21 cellular contexts compared by ENCODE assay signal in the genomic region with DNA sequence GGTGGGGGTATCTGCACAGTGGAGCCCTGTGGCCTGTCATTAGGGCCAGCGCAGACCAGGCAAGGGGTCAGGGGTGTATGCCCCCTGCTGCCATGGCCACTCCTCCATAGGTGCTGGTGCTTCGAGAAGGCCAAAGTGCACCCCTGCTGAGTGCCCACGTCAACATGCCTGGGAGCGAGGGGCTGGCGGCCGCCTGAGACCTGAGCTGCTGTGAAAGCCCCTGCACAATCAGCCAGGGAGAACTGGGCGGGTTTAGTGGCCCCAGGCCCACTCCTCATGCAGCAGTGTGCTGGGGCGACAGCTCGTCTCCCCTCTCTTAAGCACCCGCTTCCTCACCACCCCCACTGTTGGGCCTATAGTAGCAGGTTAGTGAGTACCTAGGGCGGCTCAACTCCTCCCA. TPM values are rescaled to one million over a fixed set of nuclear protein-coding genes. Genes with fewer than 3 reads are reported as not detected.
DNase-seq lines count a peak whose midpoint lies in the region; ATAC-seq and TF ChIP-seq lines count a peak whose summit lies in the region.
"Had no signal": no experiment of that assay in that cellular context is flagged by ENCODE, and none has a peak within 500 bp of the region (broad histone marks: within the 10 kb centered on the region; RNA-seq: fewer than 3 reads in every experiment).

No MANE protein-coding gene starts in this region.

- peaks cover 7% of the 10 kb centered on the region for H3K27me3 Mint-ChIP-seq in endothelial cell (ENCODE audit: unreplicated experiment)
- H3K27me3 Mint-ChIP-seq: B cell; CD4-positive, CD25-positive, alpha-beta regulatory T cell had no signal

- H4K91ac ChIP-seq in mesenchymal stem cell (ENCODE audit: low read length), result peak overlapping the region; percentile 18

- no peak overlapping the region for H3K27ac Mint-ChIP-seq in endothelial cell (ENCODE audit: unreplicated experiment)
- H3K27ac Mint-ChIP-seq in stimulated activated effector memory CD8-positive, alpha-beta T cell treated with anti-CD3 and anti-CD28 coated beads, Interleukin-12 subunit alpha, Interleukin-12 subunit beta, amount 100 ng/mL, for 72 hours, result peak overlapping the region; percentile 82
- H3K27ac Mint-ChIP-seq: B cell had no signal

- H4K8ac ChIP-seq in mesenchymal stem cell (ENCODE audit: low read length), result no peak overlapping the region

- H3K36me3 Mint-ChIP-seq in endothelial cell (ENCODE audit: low read depth, unreplicated experiment), result peaks cover 19% of the 10 kb centered on the region
- peaks cover 56% of the 10 kb centered on the region for H3K36me3 Mint-ChIP-seq in stimulated activated effector memory CD8-positive, alpha-beta T cell treated with anti-CD3 and anti-CD28 coated beads, Interleukin-12 subunit alpha, Interleukin-12 subunit beta, amount 100 ng/mL, for 72 hours

- H3K9me3 ChIP-seq in right atrium auricular region (no peaks in the 10 kb centered on the region), mesenchymal stem cell (ENCODE audit: control insufficient read depth, low read length) (no peaks in the 10 kb centered on the region), prostate gland (no peaks in the 10 kb centered on the region)
- H3K9me3 ChIP-seq: BLaER1 had no signal

- H3K4me1 ChIP-seq in right atrium auricular region (no peaks in the 10 kb centered on the region), mesenchymal stem cell (ENCODE audit: control insufficient read depth, insufficient read depth, low read depth, low read length) (no peaks in the 10 kb centered on the region), prostate gland (replicated peaks) (no peaks in the 10 kb centered on the region)
- H3K4me1 ChIP-seq: BLaER1 had no signal

- TF ChIP-seq POLR2A in prostate gland (IDR thresholded peaks at IDR 0.05), result no peak

- no peak overlapping the region for H2AK5ac ChIP-seq in mesenchymal stem cell (ENCODE audit: low read length, severe bottlenecking)

- H3K14ac ChIP-seq in mesenchymal stem cell (ENCODE audit: low read length in 2 of 2), result no peak overlapping the region

- H2AFZ ChIP-seq in mesenchymal stem cell (ENCODE audit: low read depth, low read length), result no peak overlapping the region
- H2AFZ ChIP-seq: GM23248 had no signal

- H3K9me3 Mint-ChIP-seq in endothelial cell (ENCODE audit: unreplicated experiment), result no peaks in the 10 kb centered on the region
- no peaks in the 10 kb centered on the region for H3K9me3 Mint-ChIP-seq in stimulated activated effector memory CD8-positive, alpha-beta T cell treated with anti-CD3 and anti-CD28 coated beads, Interleukin-12 subunit alpha, Interleukin-12 subunit beta, amount 100 ng/mL, for 72 hours
- H3K9me3 Mint-ChIP-seq: CD4-positive, CD25-positive, alpha-beta regulatory T cell; CD8-positive, alpha-beta memory T cell had no signal

- H3K4me3 Mint-ChIP-seq in endothelial cell (ENCODE audit: unreplicated experiment), result peak overlapping the region; percentile 8
- no peak overlapping the region for H3K4me3 Mint-ChIP-seq in stimulated activated effector memory CD8-positive, alpha-beta T cell treated with anti-CD3 and anti-CD28 coated beads, Interleukin-12 subunit alpha, Interleukin-12 subunit beta, amount 100 ng/mL, for 72 hours
- H3K4me3 Mint-ChIP-seq: B cell; CD4-positive, CD25-positive, alpha-beta regulatory T cell; CD8-positive, alpha-beta memory T cell had no signal

- H3K4me3 ChIP-seq in right atrium auricular region (no peak overlapping the region), mesenchymal stem cell (ENCODE audit: insufficient read depth in 1 of 2, low read depth in 1 of 2, low read length in 2 of 2) (no peak overlapping the region), prostate gland (no peak overlapping the region)
- H3K4me3 ChIP-seq: BLaER1, GM23248 had no signal

- POLR2A ChIA-PET in GM10248 (lab: Yijun Ruan, JAX), result no interaction called here

- H2BK12ac ChIP-seq in mesenchymal stem cell (ENCODE audit: low read length in 2 of 2), result no peak overlapping the region

- CTCF ChIA-PET in GM10248 (lab: Yijun Ruan, JAX), result interaction anchor here (1.2 to 2.0 kb wide), 2 partner anchors 11 to 168 kb away, joined by 3 to 6 read pairs; no protein-coding TSS in a partner anchor

- no peak overlapping the region for H3K18ac ChIP-seq in mesenchymal stem cell (ENCODE audit: low read depth in 1 of 2, low read length in 2 of 2)

- peaks cover 4% of the 10 kb centered on the region for H3K4me1 Mint-ChIP-seq in endothelial cell (ENCODE audit: unreplicated experiment)
- H3K4me1 Mint-ChIP-seq in stimulated activated effector memory CD8-positive, alpha-beta T cell treated with anti-CD3 and anti-CD28 coated beads, Interleukin-12 subunit alpha, Interleukin-12 subunit beta, amount 100 ng/mL, for 72 hours, result peaks cover 20% of the 10 kb centered on the region
- H3K4me1 Mint-ChIP-seq: B cell had no signal

- no peaks in the 10 kb centered on the region for H3K79me1 ChIP-seq in mesenchymal stem cell (replicated peaks; ENCODE audit: low read length, poor library complexity, severe bottlenecking)

- H3K27ac ChIP-seq in right atrium auricular region, result no peak overlapping the region
- no peak overlapping the region for H3K27ac ChIP-seq in mesenchymal stem cell (ENCODE audit: low read length, poor library complexity, severe bottlenecking)
- no peak overlapping the region for H3K27ac ChIP-seq in prostate gland
- H3K27ac ChIP-seq: 22Rv1, BLaER1, C4-2B, GM23248 had no signal

- no peak overlapping the region for H2BK15ac ChIP-seq in mesenchymal stem cell (ENCODE audit: low read depth, poor library complexity, severe bottlenecking)

- no peak overlapping the region for H2BK120ac ChIP-seq in mesenchymal stem cell (ENCODE audit: low read depth, low read length)

- H3K4me2 ChIP-seq in mesenchymal stem cell (ENCODE audit: low read length, poor library complexity, severe bottlenecking), result no peak overlapping the region
- H3K4me2 ChIP-seq: BLaER1 had no signal

- no peak overlapping the region for H2BK5ac ChIP-seq in mesenchymal stem cell (ENCODE audit: low read depth, low read length, poor library complexity, severe bottlenecking)

- WGBS in mesenchymal stem cell, result 95% methylated on average over 11 of the region's 11 CpGs
- WGBS in prostate gland, result 87% methylated on average over 11 of the region's 11 CpGs

- no peak overlapping the region for H3K23ac ChIP-seq in mesenchymal stem cell (ENCODE audit: low read length in 2 of 2)

- DNase-seq in left ventricle myocardium superior (peak; percentile 8), right atrium auricular region (ENCODE audit: low spot score) (no peak), endothelial cell (ENCODE audit: low spot score) (no peak), mesenchymal stem cell (no peak), GM10248 (ENCODE audit: extremely low spot score) (no peak), cortex of kidney (lab: John Stamatoyannopoulos, UW) (no peak), prostate gland (ENCODE audit: low spot score) (no peak)
- no peak for DNase-seq in stimulated activated effector memory CD8-positive, alpha-beta T cell treated with anti-CD3 and anti-CD28 coated beads, Interleukin-12 subunit alpha, Interleukin-12 subunit beta, amount 100 ng/mL, for 72 hours (ENCODE audit: low spot score in 2 of 2)
- DNase-seq: CD4-positive, CD25-positive, alpha-beta regulatory T cell; CD8-positive, alpha-beta memory T cell; DMS 273 treated with DMSO at 0.1 percent for 48 hours; DMS79; EL; GDM1; GM23248; H7; HCEC 1CT had no signal

- no peak for ATAC-seq in left ventricle myocardium superior
- no peak for ATAC-seq in stimulated activated effector memory CD8-positive, alpha-beta T cell treated with anti-CD3 and anti-CD28 coated beads, Interleukin-12 subunit alpha, Interleukin-12 subunit beta, amount 100 ng/mL, for 72 hours

- intact Hi-C loops in left ventricle myocardium superior (cut with micrococcal nuclease) (no loop called here), prostate gland (cut with DNase I) (no loop called here)

- H3K36me3 ChIP-seq in right atrium auricular region, result peaks cover 11% of the 10 kb centered on the region
- peaks cover 34 to 42% of the 10 kb centered on the region in 2 experiments for H3K36me3 ChIP-seq in mesenchymal stem cell (ENCODE audit: control insufficient read depth in 1 of 2, insufficient read depth in 2 of 2, low read depth in 1 of 2, low read length in 2 of 2)
- no peaks in the 10 kb centered on the region for H3K36me3 ChIP-seq in prostate gland

- H3K4ac ChIP-seq in mesenchymal stem cell (ENCODE audit: low read depth in 1 of 2, low read length in 2 of 2), result no peak overlapping the region

- TF ChIP-seq CTCF in right atrium auricular region (IDR thresholded peaks at IDR 0.05) (no peak), endothelial cell (IDR thresholded peaks at IDR 0.05; ENCODE audit: unreplicated experiment) (no peak), GM10248 (IDR thresholded peaks at IDR 0.05; ENCODE audit: control extremely low read depth, extremely low read depth, low read depth, missing control alignments) (no peak), prostate gland (IDR thresholded peaks at IDR 0.05) (no peak)

- no peak overlapping the region for H3K9ac ChIP-seq in mesenchymal stem cell (ENCODE audit: low read length)
- H3K9ac ChIP-seq: BLaER1, GM23248 had no signal

- H3K27me3 ChIP-seq in right atrium auricular region (no peaks in the 10 kb centered on the region), mesenchymal stem cell (ENCODE audit: control insufficient read depth in 1 of 2, insufficient read depth in 1 of 2, low read length in 2 of 2) (no peaks in the 10 kb centered on the region), prostate gland (replicated peaks; ENCODE audit: insufficient read depth) (no peaks in the 10 kb centered on the region)
- H3K27me3 ChIP-seq: BLaER1 had no signal

RNA-seq across cellular contexts. Expression of a gene that starts 14.0 kb away (rescaled TPM):
- 5.5 TPM for total RNA-seq in left ventricle myocardium superior
- total RNA-seq in right atrium auricular region, result 10 to 100 TPM; 10.9 to 16.5 TPM
- total RNA-seq in endothelial cell (ENCODE audit: unreplicated experiment), result 10.3 TPM
- 10.8 TPM for polyA plus RNA-seq in mesenchymal stem cell (2013, experiment 1 of 2)
- polyA plus RNA-seq in mesenchymal stem cell (2013, experiment 2 of 2), result 11.2 TPM
- total RNA-seq in prostate gland, result 10 to 100 TPM; 24.9 to 37.8 TPM

RNA-seq across cellular contexts. Expression of a gene that starts 14.9 kb away (rescaled TPM):
- total RNA-seq in left ventricle myocardium superior (not detected), right atrium auricular region (not detected), endothelial cell (ENCODE audit: unreplicated experiment) (0.21 TPM), prostate gland (not detected)
- 0.07 TPM for polyA plus RNA-seq in mesenchymal stem cell (2013, experiment 1 of 2)
- 0.10 TPM for polyA plus RNA-seq in mesenchymal stem cell (2013, experiment 2 of 2)
- total RNA-seq: B cell; CD4-positive, CD25-positive, alpha-beta regulatory T cell; GM23248 had no signal
- polyA plus RNA-seq: CD4-positive, CD25-positive, alpha-beta regulatory T cell; CD8-positive, alpha-beta memory T cell; GM23248 had no signal

RNA-seq across cellular contexts. Expression of a gene that starts 21.4 kb away (rescaled TPM):
- total RNA-seq in left ventricle myocardium superior (17.8 TPM), right atrium auricular region (10 to 100 TPM; 37.0 to 38.7 TPM), endothelial cell (ENCODE audit: unreplicated experiment) (35.8 TPM), prostate gland (100 to 1,000 TPM; 106 to 148 TPM)
- polyA plus RNA-seq in mesenchymal stem cell (2013, experiment 1 of 2), result 15.5 TPM
- 15.0 TPM for polyA plus RNA-seq in mesenchymal stem cell (2013, experiment 2 of 2)

RNA-seq across cellular contexts. Expression of a gene that starts 36.6 kb away (rescaled TPM):
- total RNA-seq in left ventricle myocardium superior (64.5 TPM), right atrium auricular region (100 to 1,000 TPM in 1 of 2 donors, 10 to 100 TPM in 1; 79.1 to 124 TPM), endothelial cell (ENCODE audit: unreplicated experiment) (9.2 TPM), prostate gland (100 to 1,000 TPM; 119 to 130 TPM)
- not detected for polyA plus RNA-seq in mesenchymal stem cell (2013, experiment 1 of 2)
- not detected for polyA plus RNA-seq in mesenchymal stem cell (2013, experiment 2 of 2)

RNA-seq across cellular contexts. Expression of a gene that starts 51.6 kb away (rescaled TPM):
- total RNA-seq in left ventricle myocardium superior (9.7 TPM), right atrium auricular region (10 to 100 TPM in 1 of 2 donors, 1 to 10 TPM in 1; 8.2 to 11.1 TPM), endothelial cell (ENCODE audit: unreplicated experiment) (41.3 TPM), prostate gland (10 to 100 TPM; 37.0 to 53.6 TPM)
- 31.7 TPM for polyA plus RNA-seq in mesenchymal stem cell (2013, experiment 1 of 2)
- 31.0 TPM for polyA plus RNA-seq in mesenchymal stem cell (2013, experiment 2 of 2)
